In genomic region chr9:131679261-131680020, GRCh38 we compare ENCODE assay signal across 2 cellular contexts.
TF ChIP-seq lines count a peak whose summit lies in the region.

No MANE protein-coding gene starts in this region.

TF ChIP-seq in SK-N-SH, 30 proteins besides CTCF, POLR2A, EP300 and RAD21 (continued from another document):
- TF ChIP-seq, protein P1, sequence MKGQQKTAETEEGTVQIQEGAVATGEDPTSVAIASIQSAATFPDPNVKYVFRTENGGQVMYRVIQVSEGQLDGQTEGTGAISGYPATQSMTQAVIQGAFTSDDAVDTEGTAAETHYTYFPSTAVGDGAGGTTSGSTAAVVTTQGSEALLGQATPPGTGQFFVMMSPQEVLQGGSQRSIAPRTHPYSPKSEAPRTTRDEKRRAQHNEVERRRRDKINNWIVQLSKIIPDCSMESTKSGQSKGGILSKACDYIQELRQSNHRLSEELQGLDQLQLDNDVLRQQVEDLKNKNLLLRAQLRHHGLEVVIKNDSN (IDR thresholded peaks at IDR 0.05; ENCODE audit: borderline replicate concordance, low read depth) = no peak
- TF ChIP-seq SIN3A (IDR thresholded peaks at IDR 0.05; ENCODE audit: borderline replicate concordance, low read depth, low read length) = no peak
- no peak for TF ChIP-seq CHD2 (IDR thresholded peaks at IDR 0.05; ENCODE audit: low read length, partially characterized antibody)
- no peak for TF ChIP-seq RXRA (IDR thresholded peaks at IDR 0.05; ENCODE audit: borderline replicate concordance, low read depth)
- TF ChIP-seq YY1 (IDR thresholded peaks at IDR 0.05; ENCODE audit: low read depth) = no peak
- TF ChIP-seq MXI1 (IDR thresholded peaks at IDR 0.05; ENCODE audit: low read depth, low read length) = no peak
- no peak for TF ChIP-seq NRF1 (IDR thresholded peaks at IDR 0.05; ENCODE audit: low read depth, low read length)
- TF ChIP-seq JUND (IDR thresholded peaks at IDR 0.05) = no peak
- TF ChIP-seq SMC3 (IDR thresholded peaks at IDR 0.05; ENCODE audit: low read depth, low read length) = no peak
- TF ChIP-seq, protein P2, sequence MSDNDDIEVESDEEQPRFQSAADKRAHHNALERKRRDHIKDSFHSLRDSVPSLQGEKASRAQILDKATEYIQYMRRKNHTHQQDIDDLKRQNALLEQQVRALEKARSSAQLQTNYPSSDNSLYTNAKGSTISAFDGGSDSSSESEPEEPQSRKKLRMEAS (IDR thresholded peaks at IDR 0.05; ENCODE audit: low read depth) = no peak
- TF ChIP-seq RCOR1 (IDR thresholded peaks at IDR 0.05; ENCODE audit: low read length) = no peak
- no peak for TF ChIP-seq EZH2phosphoT487 (IDR thresholded peaks at IDR 0.05; ENCODE audit: borderline replicate concordance, low read depth)
- no peak for TF ChIP-seq FOSL2 (IDR thresholded peaks at IDR 0.05; ENCODE audit: borderline replicate concordance, low read depth)

TF ChIP-seq in SK-N-SH treated with all-trans-retinoic acid at 6 μM for 48 hours, 23 proteins besides CTCF, POLR2A, EP300 and RAD21 (continued from another document):
- TF ChIP-seq TSHZ2 (CRISPR knock-in tag; IDR thresholded peaks at IDR 0.05) (no peak), ARNTL (CRISPR knock-in tag; IDR thresholded peaks at IDR 0.05; ENCODE audit: borderline replicate concordance, low read depth) (no peak), OSR1 (CRISPR knock-in tag; IDR thresholded peaks at IDR 0.05) (no peak), ZFP30 (CRISPR knock-in tag; IDR thresholded peaks at IDR 0.05) (no peak), ZFP3 (CRISPR knock-in tag; IDR thresholded peaks at IDR 0.05) (no peak), ISL1 (CRISPR knock-in tag; IDR thresholded peaks at IDR 0.05) (no peak), ZC3H10 (CRISPR knock-in tag; IDR thresholded peaks at IDR 0.05) (no peak), ZNF565 (CRISPR knock-in tag; conservative IDR thresholded peaks at IDR 0.05; ENCODE audit: low read depth) (no peak), SNAI2 (CRISPR knock-in tag; IDR thresholded peaks at IDR 0.05) (no peak), ZNF70 (CRISPR knock-in tag; IDR thresholded peaks at IDR 0.05) (no peak), TOX (CRISPR knock-in tag; IDR thresholded peaks at IDR 0.05; ENCODE audit: borderline replicate concordance) (no peak)
- TF ChIP-seq, protein P3, sequence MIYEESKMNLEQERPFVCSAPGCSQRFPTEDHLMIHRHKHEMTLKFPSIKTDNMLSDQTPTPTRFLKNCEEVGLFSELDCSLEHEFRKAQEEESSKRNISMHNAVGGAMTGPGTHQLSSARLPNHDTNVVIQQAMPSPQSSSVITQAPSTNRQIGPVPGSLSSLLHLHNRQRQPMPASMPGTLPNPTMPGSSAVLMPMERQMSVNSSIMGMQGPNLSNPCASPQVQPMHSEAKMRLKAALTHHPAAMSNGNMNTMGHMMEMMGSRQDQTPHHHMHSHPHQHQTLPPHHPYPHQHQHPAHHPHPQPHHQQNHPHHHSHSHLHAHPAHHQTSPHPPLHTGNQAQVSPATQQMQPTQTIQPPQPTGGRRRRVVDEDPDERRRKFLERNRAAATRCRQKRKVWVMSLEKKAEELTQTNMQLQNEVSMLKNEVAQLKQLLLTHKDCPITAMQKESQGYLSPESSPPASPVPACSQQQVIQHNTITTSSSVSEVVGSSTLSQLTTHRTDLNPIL (CRISPR knock-in tag; IDR thresholded peaks at IDR 0.05; ENCODE audit: low read depth) = no peak
